Comparison of ENCODE assay signal across 24 cellular contexts in genomic region chr13:111632906-111633305, GRCh38.
DNase-seq lines count a peak whose midpoint lies in the region; ATAC-seq and TF ChIP-seq lines count a peak whose summit lies in the region.
"Had no signal": no experiment of that assay in that cellular context is flagged by ENCODE, and none has a peak within 500 bp of the region (broad histone marks: within the 10 kb centered on the region; RNA-seq: fewer than 3 reads in every experiment).

No MANE protein-coding gene starts in this region.

- H3K9me3 Mint-ChIP-seq in WTC11, result no peaks in the 10 kb centered on the region
- H3K9me3 Mint-ChIP-seq: activated CD4-positive, alpha-beta T cell treated with anti-CD3 and anti-CD28 coated beads, Interleukin-2, amount 10 ng/mL, durations not matched to agents 24 days and 14 days; activated naive CD8-positive, alpha-beta T cell treated with anti-CD3 and anti-CD28 coated beads for 36 hours had no signal

- no peaks in the 10 kb centered on the region for H3K79me2 ChIP-seq in Karpas-422 (ENCODE audit: low read length)

- WGBS in gastroesophageal sphincter (ENCODE audit: low coverage in 1 of 2), 2 donors, result 33 to 46% methylated on average over 2 to 4 of the region's 9 CpGs

- intact Hi-C loops in left ventricle myocardium superior (cut with micrococcal nuclease), result no loop called here

- TF ChIP-seq CTCF in WTC11 (IDR thresholded peaks at IDR 0.05) (no peak), gastroesophageal sphincter (IDR thresholded peaks at IDR 0.05) (no peak)

- H3K4me2 ChIP-seq in Karpas-422 (ENCODE audit: low read depth, low read length, poor library complexity, severe bottlenecking), result no peak overlapping the region
- H3K4me2 ChIP-seq: BLaER1 had no signal

- TF ChIP-seq EP300 in gastroesophageal sphincter (IDR thresholded peaks at IDR 0.05), result no peak

- H3K4me3 ChIP-seq in gastroesophageal sphincter (no peak overlapping the region), Karpas-422 (ENCODE audit: low read length) (no peak overlapping the region)
- H3K4me3 ChIP-seq: BLaER1, MG63, pancreas, Peyer's patch, uterus had no signal

- no peak overlapping the region for H3K9ac ChIP-seq in Karpas-422 (ENCODE audit: low read length)
- H3K9ac ChIP-seq: BLaER1 had no signal

- POLR2A ChIA-PET in WTC11 (lab: Charles Lee), result no interaction called here

- no peak for TF ChIP-seq POLR2A in gastroesophageal sphincter (IDR thresholded peaks at IDR 0.05)

- no peaks in the 10 kb centered on the region for H3K9me2 ChIP-seq in Karpas-422 (replicated peaks; ENCODE audit: insufficient read depth, low read length)

- CTCF ChIA-PET in WTC11 (lab: Charles Lee), result interaction anchor here (1.1 to 1.6 kb wide), 3 partner anchors 8 to 159 kb away, joined by 3 to 6 read pairs (median 4); no protein-coding TSS in a partner anchor

- H3K27me3 ChIP-seq in gastroesophageal sphincter (peaks cover 15% of the 10 kb centered on the region), Karpas-422 (ENCODE audit: low read length) (no peaks in the 10 kb centered on the region)
- H3K27me3 ChIP-seq: BLaER1, MG63, pancreas, Peyer's patch, uterus had no signal

- peaks cover 56% of the 10 kb centered on the region for H3K4me1 Mint-ChIP-seq in WTC11
- H3K4me1 Mint-ChIP-seq: activated CD4-positive, alpha-beta T cell treated with anti-CD3 and anti-CD28 coated beads, Interleukin-2, amount 10 ng/mL, durations not matched to agents 24 days and 14 days; activated naive CD8-positive, alpha-beta T cell treated with anti-CD3 and anti-CD28 coated beads for 36 hours; naive thymus-derived CD8-positive, alpha-beta T cell had no signal

- H3K4me1 ChIP-seq in gastroesophageal sphincter, result no peaks in the 10 kb centered on the region
- no peaks in the 10 kb centered on the region for H3K4me1 ChIP-seq in Karpas-422 (ENCODE audit: low read length)
- H3K4me1 ChIP-seq: BLaER1, pancreas, Peyer's patch, uterus had no signal

- H3K27me3 Mint-ChIP-seq in WTC11 (ENCODE audit: low read depth), result peaks cover 7% of the 10 kb centered on the region
- H3K27me3 Mint-ChIP-seq: activated CD4-positive, alpha-beta T cell treated with anti-CD3 and anti-CD28 coated beads, Interleukin-2, amount 10 ng/mL, durations not matched to agents 24 days and 14 days had no signal

- peak overlapping the region; percentile 29 for H3K4me3 Mint-ChIP-seq in WTC11
- H3K4me3 Mint-ChIP-seq: activated CD4-positive, alpha-beta T cell treated with anti-CD3 and anti-CD28 coated beads, Interleukin-2, amount 10 ng/mL, durations not matched to agents 24 days and 14 days; activated naive CD8-positive, alpha-beta T cell treated with anti-CD3 and anti-CD28 coated beads for 36 hours; naive thymus-derived CD8-positive, alpha-beta T cell had no signal

- ATAC-seq in WTC11, result peak; percentile 97
- no peak for ATAC-seq in gastroesophageal sphincter
- no peak for ATAC-seq in left ventricle myocardium superior
- ATAC-seq: left cardiac atrium; naive thymus-derived CD8-positive, alpha-beta T cell; pancreas; right cardiac atrium had no signal

- peak; percentile 76 for DNase-seq in DMS153 treated with DMSO at 0.1 percent for 48 hours (lab: John Stamatoyannopoulos, UW; ENCODE audit: unreplicated experiment)
- peak; percentile 24 to 27 for DNase-seq in NCI-H187 (lab: John Stamatoyannopoulos, UW)
- peak; percentile 61 for DNase-seq in WTC11 (ENCODE audit: low spot score)
- DNase-seq in islet precursor cell, result peak; percentile 87
- no peak for DNase-seq in Karpas-422
- no peak for DNase-seq in left ventricle myocardium superior
- DNase-seq in foreskin melanocyte, result no peak
- DNase-seq: activated CD4-positive, alpha-beta T cell treated with anti-CD3 and anti-CD28 coated beads, Interleukin-2, amount 10 ng/mL, durations not matched to agents 24 days and 14 days; activated naive CD8-positive, alpha-beta T cell treated with anti-CD3 and anti-CD28 coated beads for 36 hours; Calu3; cerebellar nuclear complex; hypothalamus; left cardiac atrium; MG63; naive thymus-derived CD8-positive, alpha-beta T cell; NCI-H1694; NCI-H446; pancreas; Peyer's patch; right cardiac atrium; T-helper 1 cell; uterus had no signal

- H4K20me1 ChIP-seq in Karpas-422 (ENCODE audit: insufficient read depth, low read depth, low read length), result no peaks in the 10 kb centered on the region
- H4K20me1 ChIP-seq: BLaER1 had no signal

- H3K9me3 ChIP-seq in gastroesophageal sphincter (no peaks in the 10 kb centered on the region), Karpas-422 (ENCODE audit: low read length) (no peaks in the 10 kb centered on the region)
- H3K9me3 ChIP-seq: BLaER1, MG63, pancreas, Peyer's patch, uterus had no signal

- no peaks in the 10 kb centered on the region for H3K36me3 Mint-ChIP-seq in WTC11
- H3K36me3 Mint-ChIP-seq: activated naive CD8-positive, alpha-beta T cell treated with anti-CD3 and anti-CD28 coated beads for 36 hours; naive thymus-derived CD8-positive, alpha-beta T cell had no signal

- peak overlapping the region; percentile 90 for H3K27ac Mint-ChIP-seq in WTC11
- H3K27ac Mint-ChIP-seq: activated CD4-positive, alpha-beta T cell treated with anti-CD3 and anti-CD28 coated beads, Interleukin-2, amount 10 ng/mL, durations not matched to agents 24 days and 14 days; activated naive CD8-positive, alpha-beta T cell treated with anti-CD3 and anti-CD28 coated beads for 36 hours; naive thymus-derived CD8-positive, alpha-beta T cell had no signal

- H3K27ac ChIP-seq in gastroesophageal sphincter (no peak overlapping the region), Karpas-422 (ENCODE audit: low read length) (no peak overlapping the region)
- H3K27ac ChIP-seq: BLaER1, pancreas, Peyer's patch, uterus had no signal

- H2AFZ ChIP-seq in Karpas-422 (ENCODE audit: low read length), result no peak overlapping the region

- no peaks in the 10 kb centered on the region for H3K36me3 ChIP-seq in gastroesophageal sphincter
- no peaks in the 10 kb centered on the region for H3K36me3 ChIP-seq in Karpas-422 (ENCODE audit: insufficient read depth, low read length)
- H3K36me3 ChIP-seq: BLaER1, MG63, pancreas, Peyer's patch, uterus had no signal

TF ChIP-seq in WTC11, 78 proteins besides CTCF, POLR2A, EP300 and RAD21:
- TF ChIP-seq GABPB1 (CRISPR knock-in tag; IDR thresholded peaks at IDR 0.05), result no peak
- 0 out of 2 replicates have a peak, but pooled peaks have one; percentile 21 for TF ChIP-seq SP1 (CRISPR knock-in tag; conservative IDR thresholded peaks at IDR 0.05)
- TF ChIP-seq TCF7 (CRISPR knock-in tag; IDR thresholded peaks at IDR 0.05; ENCODE audit: low read depth), result no peak

Comparison
In these comparisons a context has a peak if more than half of its experiments do, and no peak if none do; other contexts are left out.
1. DNase-seq: peak in DMS153 treated with DMSO at 0.1 percent for 48 hours (single experiment), NCI-H187 (2 of 2), WTC11 (single experiment) and islet precursor cell (single experiment); none in Karpas-422 (single experiment), left ventricle myocardium superior (single experiment) and foreskin melanocyte (single experiment).